Comparison of ENCODE assay signal across 15 cellular contexts in genomic region chr6:43722920-43723565, GRCh38. TPM values are rescaled to one million over a fixed set of nuclear protein-coding genes. Genes with fewer than 3 reads are reported as not detected.
DNase-seq lines count a peak whose midpoint lies in the region; ATAC-seq and TF ChIP-seq lines count a peak whose summit lies in the region.
"Had no signal": no experiment of that assay in that cellular context is flagged by ENCODE, and none has a peak within 500 bp of the region (broad histone marks: within the 10 kb centered on the region; RNA-seq: fewer than 3 reads in every experiment).

No MANE protein-coding gene starts in this region.

- peak overlapping the region; percentile 35 for H3K27ac Mint-ChIP-seq in activated B cell treated with CpG ODN at 0.5 μM for 24 hours
- H3K27ac Mint-ChIP-seq: activated CD4-positive, alpha-beta memory T cell treated with anti-CD3 and anti-CD28 coated beads, Interleukin-2, amount 10 ng/mL, durations not matched to agents 7 days and 5 days had no signal

- intact Hi-C loops in activated B cell treated with CpG ODN at 0.5 μM for 24 hours (cut with micrococcal nuclease) = loop anchor here (1.0 to 10.0 kb wide), 2 partner anchors 356 to 432 kb away; partner anchors contain the start of gene CAPN11
- intact Hi-C loops in sciatic nerve (cut with DNase I) = no loop called here

- CTCF ChIA-PET in HEK293T (lab: Yijun Ruan, JAX) (no interaction called here), activated B cell treated with CpG ODN at 0.5 μM for 24 hours (lab: Charles Lee) (interaction anchor here (0.6 to 5.1 kb wide), 8 partner anchors 8 to 356 kb away, joined by 3 to 27 read pairs (median 6); no protein-coding TSS in a partner anchor)

- H3K9me3 Mint-ChIP-seq in activated B cell treated with CpG ODN at 0.5 μM for 24 hours = no peaks in the 10 kb centered on the region
- H3K9me3 Mint-ChIP-seq: activated CD4-positive, alpha-beta memory T cell treated with anti-CD3 and anti-CD28 coated beads, Interleukin-2, amount 10 ng/mL, durations not matched to agents 7 days and 5 days; CD4-positive, alpha-beta T cell; central memory CD8-positive, alpha-beta T cell had no signal

- ATAC-seq in activated B cell treated with CpG ODN at 0.5 μM for 24 hours (ENCODE audit: low read depth) (no peak), sciatic nerve (no peak), GM21515 (IDR thresholded peaks at IDR 0.05; ENCODE audit: unreplicated experiment) (no peak), HG02610 (IDR thresholded peaks at IDR 0.05; ENCODE audit: unreplicated experiment) (no peak)
- ATAC-seq: gastroesophageal sphincter had no signal

- H3K4me3 Mint-ChIP-seq in activated B cell treated with CpG ODN at 0.5 μM for 24 hours = no peak overlapping the region
- H3K4me3 Mint-ChIP-seq: activated CD4-positive, alpha-beta memory T cell treated with anti-CD3 and anti-CD28 coated beads, Interleukin-2, amount 10 ng/mL, durations not matched to agents 7 days and 5 days; CD4-positive, alpha-beta T cell; central memory CD8-positive, alpha-beta T cell had no signal

- TF ChIP-seq CTCF in activated B cell treated with CpG ODN at 0.5 μM for 24 hours (IDR thresholded peaks at IDR 0.05) (no peak), foreskin fibroblast (IDR thresholded peaks at IDR 0.05; ENCODE audit: low read depth, low read length) (no peak)

- no peaks in the 10 kb centered on the region for H3K36me3 Mint-ChIP-seq in activated B cell treated with CpG ODN at 0.5 μM for 24 hours (ENCODE audit: low read depth)

- no peak overlapping the region for H3K4me3 ChIP-seq in foreskin fibroblast (ENCODE audit: low read depth in 1 of 2, low read length in 2 of 2)
- H3K4me3 ChIP-seq: gastroesophageal sphincter, hepatocyte, PC-9, suprapubic skin had no signal

- POLR2A ChIA-PET in HEK293T (lab: Yijun Ruan, JAX) = no interaction called here
- POLR2A ChIA-PET in activated B cell treated with CpG ODN at 0.5 μM for 24 hours (lab: Charles Lee) = no interaction called here

- peak; percentile 77 for DNase-seq in CD1c-positive myeloid dendritic cell (ENCODE audit: extremely low spot score)
- DNase-seq in HEK293T (ENCODE audit: extremely low spot score) = no peak
- no peak for DNase-seq in activated B cell treated with CpG ODN at 0.5 μM for 24 hours
- DNase-seq in sciatic nerve (ENCODE audit: low spot score) = peak; percentile 40
- no peak for DNase-seq in foreskin fibroblast
- DNase-seq: NCI-H2171 had no signal

- H3K4me1 Mint-ChIP-seq in activated B cell treated with CpG ODN at 0.5 μM for 24 hours = peaks cover 29% of the 10 kb centered on the region

- H3K27me3 Mint-ChIP-seq in activated B cell treated with CpG ODN at 0.5 μM for 24 hours = peaks cover 5% of the 10 kb centered on the region
- H3K27me3 Mint-ChIP-seq: CD4-positive, alpha-beta T cell had no signal

TF ChIP-seq in HEK293T, 16 proteins besides CTCF, POLR2A, EP300 and RAD21:
- TF ChIP-seq LEF1 (IDR thresholded peaks at IDR 0.05; ENCODE audit: borderline replicate concordance) (no peak), ZNF384 (IDR thresholded peaks at IDR 0.05) (peak; percentile 57)

RNA-seq across cellular contexts. Expression of gene MRPS18A, which starts 35.5 kb away (rescaled TPM):
- 57.0 and 59.1 TPM in 2 replicates for total RNA-seq in activated B cell treated with CpG ODN at 0.5 μM for 24 hours
- total RNA-seq in sciatic nerve = 29.7 TPM

RNA-seq across cellular contexts. Expression of gene VEGFA, which starts 47.0 kb away (rescaled TPM):
- total RNA-seq in activated B cell treated with CpG ODN at 0.5 μM for 24 hours (29.0 and 31.3 TPM in 2 replicates), sciatic nerve (155 TPM)

Comparison
In these comparisons a context has a peak if more than half of its experiments do, and no peak if none do; other contexts are left out.
1. DNase-seq: peak in CD1c-positive myeloid dendritic cell (single experiment) and sciatic nerve (single experiment); none in HEK293T (single experiment), activated B cell treated with CpG ODN at 0.5 μM for 24 hours (single experiment) and foreskin fibroblast (0 of 2).